25 cellular contexts compared by ENCODE assay signal in genomic region chr5:2634399-2635176, GRCh38.
DNase-seq lines count a peak whose midpoint lies in the region; ATAC-seq and TF ChIP-seq lines count a peak whose summit lies in the region.
"Had no signal": no experiment of that assay in that cellular context is flagged by ENCODE, and none has a peak within 500 bp of the region (broad histone marks: within the 10 kb centered on the region; RNA-seq: fewer than 3 reads in every experiment).

No MANE protein-coding gene starts in this region.

- intact Hi-C loops in upper lobe of right lung (cut with DNase I) = no loop called here
- intact Hi-C loops in activated CD4-positive, alpha-beta T cell treated with anti-CD3 and anti-CD28 coated beads, Interleukin-2, amount 10 ng/mL, durations not matched to agents 24 days and 14 days (cut with micrococcal nuclease) = no loop called here

- no peaks in the 10 kb centered on the region for H3K27me3 Mint-ChIP-seq in activated CD4-positive, alpha-beta T cell treated with anti-CD3 and anti-CD28 coated beads, Interleukin-2, amount 10 ng/mL, durations not matched to agents 24 days and 14 days
- H3K27me3 Mint-ChIP-seq: CD8-positive, alpha-beta memory T cell had no signal

- H4K20me1 ChIP-seq in hepatocyte (ENCODE audit: insufficient read depth, poor library complexity, severe bottlenecking) = no peaks in the 10 kb centered on the region

- H3K79me2 ChIP-seq in hepatocyte = no peaks in the 10 kb centered on the region

- WGBS in hepatocyte (ENCODE audit: low lambda C conversion rate, missing lambda C conversion rate) = 70% methylated on average over 11 of the region's 11 CpGs

- H3K36me3 ChIP-seq in RWPE2 (ENCODE audit: low read depth) = no peaks in the 10 kb centered on the region
- no peaks in the 10 kb centered on the region for H3K36me3 ChIP-seq in hepatocyte (replicated peaks; ENCODE audit: insufficient read depth, low read depth)
- H3K36me3 ChIP-seq in upper lobe of right lung = no peaks in the 10 kb centered on the region
- H3K36me3 ChIP-seq: BE2C had no signal

- H3K9me2 ChIP-seq in hepatocyte (replicated peaks; ENCODE audit: insufficient read depth) = no peaks in the 10 kb centered on the region

- no peak overlapping the region for H3K27ac ChIP-seq in RWPE2 (ENCODE audit: poor library complexity, severe bottlenecking)
- H3K27ac ChIP-seq in hepatocyte = no peak overlapping the region
- no peak overlapping the region for H3K27ac ChIP-seq in upper lobe of right lung
- H3K27ac ChIP-seq: 22Rv1, GM23248, PC-9, RWPE1, SK-N-MC had no signal

- no peak overlapping the region for H3K4me3 ChIP-seq in RWPE2 (ENCODE audit: severe bottlenecking)
- H3K4me3 ChIP-seq in hepatocyte = no peak overlapping the region
- H3K4me3 ChIP-seq in upper lobe of right lung = no peak overlapping the region
- H3K4me3 ChIP-seq: GM23248, PC-9, SK-N-MC had no signal

- H3K9me3 ChIP-seq in RWPE2 (ENCODE audit: severe bottlenecking) = no peaks in the 10 kb centered on the region
- no peaks in the 10 kb centered on the region for H3K9me3 ChIP-seq in hepatocyte (ENCODE audit: low read depth)
- H3K9me3 ChIP-seq in upper lobe of right lung = no peaks in the 10 kb centered on the region
- H3K9me3 ChIP-seq: BE2C had no signal

- TF ChIP-seq CTCF in RWPE2 (IDR thresholded peaks at IDR 0.05; ENCODE audit: poor library complexity, severe bottlenecking) = no peak
- no peak for TF ChIP-seq CTCF in hepatocyte (IDR thresholded peaks at IDR 0.05; ENCODE audit: poor library complexity)
- no peak for TF ChIP-seq CTCF in upper lobe of right lung (IDR thresholded peaks at IDR 0.05)

- H3K4me1 ChIP-seq in RWPE2 (ENCODE audit: insufficient read depth, poor library complexity, severe bottlenecking) (no peaks in the 10 kb centered on the region), hepatocyte (ENCODE audit: insufficient read depth) (no peaks in the 10 kb centered on the region), upper lobe of right lung (no peaks in the 10 kb centered on the region)
- H3K4me1 ChIP-seq: BE2C had no signal

- no peaks in the 10 kb centered on the region for H3K9me3 Mint-ChIP-seq in activated CD4-positive, alpha-beta T cell treated with anti-CD3 and anti-CD28 coated beads, Interleukin-2, amount 10 ng/mL, durations not matched to agents 24 days and 14 days

- H3K27me3 ChIP-seq in RWPE2 (ENCODE audit: insufficient read depth, poor library complexity, severe bottlenecking) (peaks cover 58% of the 10 kb centered on the region), hepatocyte (no peaks in the 10 kb centered on the region), upper lobe of right lung (peaks cover 11% of the 10 kb centered on the region)
- H3K27me3 ChIP-seq: BE2C had no signal

- no peak overlapping the region for H3K27ac Mint-ChIP-seq in activated CD4-positive, alpha-beta T cell treated with anti-CD3 and anti-CD28 coated beads, Interleukin-2, amount 10 ng/mL, durations not matched to agents 24 days and 14 days
- H3K27ac Mint-ChIP-seq: CD14-positive monocyte; CD8-positive, alpha-beta memory T cell had no signal

- peak; percentile 44 for DNase-seq in NCI-H748 (lab: John Stamatoyannopoulos, UW; ENCODE audit: unreplicated experiment)
- DNase-seq in NCI-H748 treated with DMSO at 0.1 percent for 48 hours (lab: John Stamatoyannopoulos, UW) = no peak
- DNase-seq in RWPE2 (ENCODE audit: low spot score) = peak; percentile 7
- no peak for DNase-seq in hepatocyte (ENCODE audit: low spot score)
- DNase-seq in upper lobe of right lung = no peak
- DNase-seq in NCI-H226 = no peak
- DNase-seq in activated CD4-positive, alpha-beta T cell treated with anti-CD3 and anti-CD28 coated beads, Interleukin-2, amount 10 ng/mL, durations not matched to agents 24 days and 14 days = no peak
- DNase-seq: BE2C; CD8-positive, alpha-beta memory T cell; DMS79 treated with DMSO at 0.1 percent for 48 hours; GM23248; Kasumi-1; NCI-H1105 treated with DMSO at 0.1 percent for 48 hours; NCI-H146; NCI-H1930; NCI-H526 treated with DMSO at 0.1 percent for 48 hours; PC-9; SIG-M5 had no signal

- H2AFZ ChIP-seq in hepatocyte = no peak overlapping the region
- H2AFZ ChIP-seq: GM23248, PC-9 had no signal

- ATAC-seq in RWPE2 (ENCODE audit: low read depth) (0 out of 3 replicates have a peak, but pooled peaks have one; percentile 10), upper lobe of right lung (peak; percentile 13), GM18867 (IDR thresholded peaks at IDR 0.05; ENCODE audit: unreplicated experiment) (no peak)
- ATAC-seq: HCT116, HepG2 had no signal

- H3K4me3 Mint-ChIP-seq in activated CD4-positive, alpha-beta T cell treated with anti-CD3 and anti-CD28 coated beads, Interleukin-2, amount 10 ng/mL, durations not matched to agents 24 days and 14 days = no peak overlapping the region
- H3K4me3 Mint-ChIP-seq: CD14-positive monocyte; CD8-positive, alpha-beta memory T cell had no signal

- no peaks in the 10 kb centered on the region for H3K36me3 Mint-ChIP-seq in activated CD4-positive, alpha-beta T cell treated with anti-CD3 and anti-CD28 coated beads, Interleukin-2, amount 10 ng/mL, durations not matched to agents 24 days and 14 days (ENCODE audit: low read depth)
- H3K36me3 Mint-ChIP-seq: CD14-positive monocyte; CD8-positive, alpha-beta memory T cell had no signal

- H3K4me2 ChIP-seq in hepatocyte = peak overlapping the region; percentile 23
- H3K4me2 ChIP-seq: PC-9 had no signal

- H3K4me1 Mint-ChIP-seq in activated CD4-positive, alpha-beta T cell treated with anti-CD3 and anti-CD28 coated beads, Interleukin-2, amount 10 ng/mL, durations not matched to agents 24 days and 14 days = no peaks in the 10 kb centered on the region
- H3K4me1 Mint-ChIP-seq: CD14-positive monocyte; CD8-positive, alpha-beta memory T cell had no signal

Comparison
In these comparisons a context has a peak if more than half of its experiments do, and no peak if none do; other contexts are left out.
1. DNase-seq: peak in NCI-H748 (single experiment) and RWPE2 (single experiment); none in NCI-H748 treated with DMSO at 0.1 percent for 48 hours (single experiment), hepatocyte (single experiment), upper lobe of right lung (single experiment), NCI-H226 (single experiment) and activated CD4-positive, alpha-beta T cell treated with anti-CD3 and anti-CD28 coated beads, Interleukin-2, amount 10 ng/mL, durations not matched to agents 24 days and 14 days (single experiment).